Comparison of ENCODE assay signal across 18 cellular contexts in genomic region chr19:58350001-58350801, GRCh38. TPM values are rescaled to one million over a fixed set of nuclear protein-coding genes. Genes with fewer than 3 reads are reported as not detected.
DNase-seq lines count a peak whose midpoint lies in the region; ATAC-seq, FAIRE-seq and TF ChIP-seq lines count a peak whose summit lies in the region.
"Had no signal": no experiment of that assay in that cellular context is flagged by ENCODE, and none has a peak within 500 bp of the region (broad histone marks: within the 10 kb centered on the region; RNA-seq: fewer than 3 reads in every experiment).

No MANE protein-coding gene starts in this region.

- H3K9me3 Mint-ChIP-seq in CD14-positive monocyte, result peaks cover 0 to 9% (median 4%) of the 10 kb centered on the region in 7 donors
- H3K9me3 Mint-ChIP-seq: activated CD4-positive, alpha-beta memory T cell treated with anti-CD3 and anti-CD28 coated beads for 36 hours had no signal

- 95% methylated on average over 59 of the region's 83 CpGs; no CpG with 5 or more reads in 1 of the 2 experiments for WGBS in H1 (ENCODE audit: extremely low coverage in 1 of 2, insufficient coverage in 1 of 2, insufficient read length in 1 of 2, insufficient replicate concordance in 2 of 2, low coverage in 1 of 2, low lambda C conversion rate in 2 of 2, missing lambda C conversion rate in 1 of 2), 2 experiments
- WGBS in aorta, 2 donors, result 10 to 24% methylated on average over 81 to 83 of the region's 83 CpGs

- H3K9ac ChIP-seq in H1 (replicated peaks in 1 of 4; ENCODE audit: extremely low read depth in 1 of 4, low read depth in 3 of 4, low read length in 3 of 4), result no peak overlapping the region

- H3K36me3 Mint-ChIP-seq in CD14-positive monocyte, result peaks cover 13 to 18% of the 10 kb centered on the region in 2 donors

- H3K56ac ChIP-seq in H1 (replicated peaks; ENCODE audit: insufficient read length, low read depth, low read length), result no peak overlapping the region

- H3K23ac ChIP-seq in H1 (ENCODE audit: insufficient read length), result no peak overlapping the region

- ATAC-seq in Right ventricle myocardium superior (ENCODE audit: poor library complexity) (peak; percentile 20), left cardiac atrium (no peak), lower lobe of right lung (no peak), aorta (ENCODE audit: low FRiP score) (no peak)

- peak overlapping the region in 1 of 2 donors; percentile 30 for H3K4me3 Mint-ChIP-seq in CD14-positive monocyte
- H3K4me3 Mint-ChIP-seq: activated CD4-positive, alpha-beta memory T cell treated with anti-CD3 and anti-CD28 coated beads for 36 hours had no signal

- H3K36me3 ChIP-seq in H1 (ENCODE audit: control insufficient read depth in 2 of 4, insufficient read depth in 4 of 4, low read length in 3 of 4) (no peaks in the 10 kb centered on the region), lower lobe of right lung (peaks cover 5% of the 10 kb centered on the region), aorta (ENCODE audit: control insufficient read depth in 1 of 2, insufficient read depth in 2 of 2, low read length in 1 of 2) (no peaks in the 10 kb centered on the region)

- no peak overlapping the region for H4K5ac ChIP-seq in H1 (ENCODE audit: insufficient read length, low read depth, low read length)

- intact Hi-C loops in Right ventricle myocardium superior (cut with DNase I), result no loop called here
- intact Hi-C loops in left cardiac atrium (cut with DNase I), result no loop called here
- intact Hi-C loops in lower lobe of right lung (cut with DNase I), result no loop called here
- intact Hi-C loops in aorta (cut with DNase I), result no loop called here
- intact Hi-C loops in CD14-positive monocyte (cut with micrococcal nuclease), result no loop called here

- H3K79me2 ChIP-seq in H1 (ENCODE audit: control insufficient read depth in 1 of 2, insufficient read depth in 2 of 2, low read length in 2 of 2), result no peaks in the 10 kb centered on the region

- H4K91ac ChIP-seq in H1 (replicated peaks; ENCODE audit: insufficient read length, low read length), result no peak overlapping the region

- H2BK5ac ChIP-seq in H1 (ENCODE audit: low read depth, low read length), result no peak overlapping the region

- no peak for TF ChIP-seq CTCF in H1 (IDR thresholded peaks at IDR 0.05; ENCODE audit: control extremely low read depth in 1 of 3, insufficient read depth in 1 of 3, low read depth in 1 of 3, low read length in 3 of 3)
- TF ChIP-seq CTCF in lower lobe of right lung (IDR thresholded peaks at IDR 0.05), result no peak
- TF ChIP-seq CTCF in CD14-positive monocyte (IDR thresholded peaks at IDR 0.05), result no peak

- FAIRE-seq in H1 (lab: Jason Lieb, UNC), result no peak

- H2BK120ac ChIP-seq in H1 (replicated peaks; ENCODE audit: low read depth, low read length), result no peak overlapping the region

- H4K8ac ChIP-seq in H1 (ENCODE audit: extremely low read depth, insufficient read depth, low read length), result peak overlapping the region; percentile 68; the same call in 1 of the 2 replicates

- no peak for TF ChIP-seq EP300 in H1 (IDR thresholded peaks at IDR 0.05; ENCODE audit: borderline replicate concordance in 1 of 2, low read depth in 2 of 2, low read length in 2 of 2)

- POLR2A ChIA-PET in H1 (lab: Charles Lee; ENCODE audit: partially characterized antibody), result interaction anchor here (1.1 to 11.4 kb wide), 2 partner anchors 12 to 118 kb away, joined by 3 to 102 read pairs; partner anchors contain the start of gene ZNF497

- CTCF ChIA-PET in H1 (lab: Charles Lee; ENCODE audit: partially characterized antibody), result interaction anchor here (0.6 to 2.9 kb wide), 5 partner anchors 11 to 131 kb away, joined by 3 to 14 read pairs (median 3); partner anchors contain the start of gene ZNF497

- no peak overlapping the region for H3K27ac Mint-ChIP-seq in CD14-positive monocyte
- H3K27ac Mint-ChIP-seq: activated CD4-positive, alpha-beta memory T cell treated with anti-CD3 and anti-CD28 coated beads for 36 hours had no signal

- H3K9me3 ChIP-seq in H1 (ENCODE audit: insufficient read depth in 2 of 2, low read depth in 1 of 2, low read length in 1 of 2) (no peaks in the 10 kb centered on the region), lower lobe of right lung (no peaks in the 10 kb centered on the region), aorta (ENCODE audit: control insufficient read depth, low read length) (no peaks in the 10 kb centered on the region)
- H3K9me3 ChIP-seq: Caco-2, tibial nerve had no signal

- no peak overlapping the region for H2AK5ac ChIP-seq in H1 (ENCODE audit: low read depth, low read length)

- no peak overlapping the region for H2BK20ac ChIP-seq in H1 (ENCODE audit: low read length)

- H3K4me2 ChIP-seq in H1 (ENCODE audit: insufficient read depth in 1 of 2, low read depth in 2 of 2, low read length in 2 of 2), result no peak overlapping the region

- no peak overlapping the region for H3K27ac ChIP-seq in H1 (ENCODE audit: low read depth, low read length)
- no peak overlapping the region for H3K27ac ChIP-seq in lower lobe of right lung
- no peak overlapping the region for H3K27ac ChIP-seq in aorta (ENCODE audit: low read depth in 1 of 2, low read length in 2 of 2)
- H3K27ac ChIP-seq: SK-N-MC, tibial nerve had no signal

- H3K79me1 ChIP-seq in H1 (ENCODE audit: low read depth, low read length), result no peaks in the 10 kb centered on the region

- no peak overlapping the region for H2BK12ac ChIP-seq in H1 (ENCODE audit: low read depth, low read length)

- no peak overlapping the region for H2BK15ac ChIP-seq in H1 (ENCODE audit: low read length)

- H3K4ac ChIP-seq in H1 (replicated peaks; ENCODE audit: insufficient read length, low read depth, low read length), result no peak overlapping the region

- H3K27me3 ChIP-seq in H1 (replicated peaks in 1 of 4; ENCODE audit: control insufficient read depth in 3 of 4, extremely low read depth in 1 of 4, insufficient read depth in 3 of 4, low read length in 3 of 4) (0 out of 7 replicates have a peak, but pooled peaks cover 0 to 3% (median 0%) of the 10 kb centered on the region in 4 experiments), lower lobe of right lung (ENCODE audit: low read depth) (peaks cover 36% of the 10 kb centered on the region), aorta (ENCODE audit: control insufficient read depth in 1 of 2, insufficient read depth in 2 of 2, low read length in 1 of 2) (no peaks in the 10 kb centered on the region)

- H3K4me1 Mint-ChIP-seq in CD14-positive monocyte, result peaks cover 30% of the 10 kb centered on the region

- H3K27me3 Mint-ChIP-seq in CD14-positive monocyte (ENCODE audit: low read depth in 3 of 3), result peaks cover 8 to 45% (median 18%) of the 10 kb centered on the region in 3 donors

- no peak overlapping the region for H3K14ac ChIP-seq in H1 (ENCODE audit: insufficient read length)

- H3K18ac ChIP-seq in H1 (ENCODE audit: extremely low read depth, low read length), result no peak overlapping the region

- H4K20me1 ChIP-seq in H1 (replicated peaks in 1 of 2; ENCODE audit: control insufficient read depth in 1 of 2, insufficient read depth in 2 of 2, low read length in 2 of 2), result peaks cover 0 to 3% of the 10 kb centered on the region in 2 experiments

- H3K4me3 ChIP-seq in H1 (ENCODE audit: extremely low read depth in 1 of 4, insufficient read depth in 2 of 4, low read depth in 3 of 4, low read length in 4 of 4) (no peak overlapping the region), lower lobe of right lung (peak overlapping the region; percentile 23), aorta (ENCODE audit: low read length in 2 of 2) (no peak overlapping the region)
- H3K4me3 ChIP-seq: SK-N-MC, tibial nerve had no signal

- no peak for TF ChIP-seq RAD21 in H1 (IDR thresholded peaks at IDR 0.05 in 1 of 2, conservative IDR thresholded peaks at IDR 0.05 in 1 of 2; ENCODE audit: low read depth in 2 of 2, low read length in 2 of 2)

- no peak for TF ChIP-seq POLR2A in H1 (IDR thresholded peaks at IDR 0.05; ENCODE audit: control extremely low read depth in 1 of 2, low read depth in 2 of 2, low read length in 2 of 2)

- H2AFZ ChIP-seq in H1 (ENCODE audit: low read length), result no peak overlapping the region

- H3K23me2 ChIP-seq in H1 (ENCODE audit: low read depth, low read length), result peaks cover 9% of the 10 kb centered on the region

- H3K4me1 ChIP-seq in H1 (replicated peaks in 1 of 4; ENCODE audit: control insufficient read depth in 3 of 4, insufficient read depth in 4 of 4, low read length in 3 of 4), result no peaks in the 10 kb centered on the region; a peak in 1 of 7 replicates
- peaks cover 13% of the 10 kb centered on the region for H3K4me1 ChIP-seq in lower lobe of right lung
- no peaks in the 10 kb centered on the region for H3K4me1 ChIP-seq in aorta (ENCODE audit: control insufficient read depth in 1 of 2, insufficient read depth in 2 of 2, low read length in 2 of 2)
- H3K4me1 ChIP-seq: Caco-2 had no signal

- peak; percentile 35 for DNase-seq in Right ventricle myocardium superior
- DNase-seq in left cardiac atrium, result no peak
- DNase-seq in H1 (ENCODE audit: low read depth in 1 of 2, low spot score in 2 of 2), result no peak
- DNase-seq in lower lobe of right lung, result peak; percentile 42
- DNase-seq in aorta, result peak; percentile 30 to 74
- no peak for DNase-seq in activated CD4-positive, alpha-beta T cell treated with anti-CD3 and anti-CD28 coated beads for 4 hours
- DNase-seq in CD14-positive monocyte (ENCODE audit: low spot score), result no peak
- no peak for DNase-seq in HK-2 (ENCODE audit: unreplicated experiment)
- DNase-seq: activated CD4-positive, alpha-beta memory T cell treated with anti-CD3 and anti-CD28 coated beads for 36 hours; activated gamma-delta T cell treated with Interleukin-2 at 50 U/mL for 16 hours; Caco-2; head of caudate nucleus; islet precursor cell; Kasumi-1; NCI-H1694; NCI-H446 treated with DMSO at 0.1 percent for 48 hours had no signal

RNA-seq across cellular contexts. Expression of gene A1BG, which starts 3.1 kb away (rescaled TPM):
- total RNA-seq in Right ventricle myocardium superior, result 4.1 TPM
- 10 to 100 TPM; 18.3 to 18.9 TPM for total RNA-seq in left cardiac atrium
- 19.9 and 20.8 TPM in 2 replicates for total RNA-seq in H1 (2021; fragmentation: NEBNext Ultra II Directional; extraction: Animal tissue kit (Norgen Biotek cat#: 25700))
- 69.6 and 108 TPM in 2 replicates for polyA plus RNA-seq in H1 (2011; rRNA removed)
- 43.4 TPM for polyA plus RNA-seq in H1 (2011; cell fraction: cytosol; rRNA removed)
- polyA plus RNA-seq in H1 (2011; cell fraction: nucleus; rRNA removed), result 26.6 TPM
- polyA plus RNA-seq in H1 (2012, experiment 1 of 2), result 11.4 to 25.4 TPM (median 23.1 TPM) in 4 replicates
- polyA plus RNA-seq in H1 (2012, experiment 2 of 2), result 102 TPM
- 26.4 TPM for polyA plus RNA-seq in H1 (2013, experiment 1 of 2)
- polyA plus RNA-seq in H1 (2013, experiment 2 of 2), result 32.6 TPM
- 0.49 and 1.1 TPM in 2 replicates for polyA minus RNA-seq in H1 (2011; rRNA and poly(A)+ RNA removed)
- polyA minus RNA-seq in H1 (2011; cell fraction: cytosol; rRNA and poly(A)+ RNA removed), result 6.5 TPM
- polyA minus RNA-seq in H1 (2011; cell fraction: nucleus; rRNA and poly(A)+ RNA removed), result 1.7 TPM
- total RNA-seq in lower lobe of right lung, result 14.0 TPM
- total RNA-seq in aorta, result 10 to 100 TPM in 1 of 2 donors, 1 to 10 TPM in 1; 9.7 to 11.3 TPM
- polyA plus RNA-seq in aorta, result 10 to 100 TPM; 21.5 to 81.6 TPM
- polyA plus RNA-seq in CD14-positive monocyte, result 10 to 100 TPM; 30.2 to 54.5 TPM

RNA-seq across cellular contexts. Expression of gene ZNF497, which starts 12.3 kb away (rescaled TPM):
- total RNA-seq in Right ventricle myocardium superior (0.30 TPM), left cardiac atrium (under 1 TPM; 0.37 to 0.41 TPM), lower lobe of right lung (2.5 TPM), aorta (under 1 TPM; 0.32 to 0.87 TPM)
- total RNA-seq in H1 (2021; fragmentation: NEBNext Ultra II Directional; extraction: Animal tissue kit (Norgen Biotek cat#: 25700)), result 0.93 and 1.0 TPM in 2 replicates
- polyA plus RNA-seq in H1 (2011; rRNA removed) (1.4 and 2.0 TPM in 2 replicates), aorta (under 1 TPM in 1 of 2 donors, not detected in 1; 0.79 TPM), CD14-positive monocyte (under 1 TPM; 0.28 to 0.41 TPM)
- 1.4 TPM for polyA plus RNA-seq in H1 (2011; cell fraction: cytosol; rRNA removed)
- polyA plus RNA-seq in H1 (2011; cell fraction: nucleus; rRNA removed), result 6.2 TPM
- polyA plus RNA-seq in H1 (2012, experiment 1 of 2), result 1.7 to 2.7 TPM (median 2.4 TPM) in 4 replicates
- 1.5 TPM for polyA plus RNA-seq in H1 (2012, experiment 2 of 2)
- 0.45 TPM for polyA plus RNA-seq in H1 (2013, experiment 1 of 2)
- 0.31 TPM for polyA plus RNA-seq in H1 (2013, experiment 2 of 2)
- 1.0 and 1.7 TPM in 2 replicates for polyA minus RNA-seq in H1 (2011; rRNA and poly(A)+ RNA removed)
- polyA minus RNA-seq in H1 (2011; cell fraction: cytosol; rRNA and poly(A)+ RNA removed), result 2.5 TPM
- 1.7 TPM for polyA minus RNA-seq in H1 (2011; cell fraction: nucleus; rRNA and poly(A)+ RNA removed)

RNA-seq across cellular contexts. Expression of gene ZSCAN22, which starts 23.4 kb away (rescaled TPM):
- total RNA-seq in Right ventricle myocardium superior (1.7 TPM), left cardiac atrium (1 to 10 TPM; 2.0 to 2.1 TPM), lower lobe of right lung (3.6 TPM), aorta (1 to 10 TPM; 2.2 to 3.1 TPM)
- total RNA-seq in H1 (2021; fragmentation: NEBNext Ultra II Directional; extraction: Animal tissue kit (Norgen Biotek cat#: 25700)), result 3.1 and 3.2 TPM in 2 replicates
- polyA plus RNA-seq in H1 (2011; rRNA removed) (2.6 and 3.3 TPM in 2 replicates), aorta (under 1 TPM; 0.25 to 0.43 TPM), CD14-positive monocyte (under 1 TPM; 0.58 to 0.99 TPM)
- 1.9 TPM for polyA plus RNA-seq in H1 (2011; cell fraction: cytosol; rRNA removed)
- polyA plus RNA-seq in H1 (2011; cell fraction: nucleus; rRNA removed), result 1.9 TPM
- 1.4 to 2.1 TPM (median 1.9 TPM) in 4 replicates for polyA plus RNA-seq in H1 (2012, experiment 1 of 2)
- 1.0 TPM for polyA plus RNA-seq in H1 (2012, experiment 2 of 2)
- polyA plus RNA-seq in H1 (2013, experiment 1 of 2), result 1.4 TPM
- 1.5 TPM for polyA plus RNA-seq in H1 (2013, experiment 2 of 2)
- 6.3 and 8.1 TPM in 2 replicates for polyA minus RNA-seq in H1 (2011; rRNA and poly(A)+ RNA removed)
- polyA minus RNA-seq in H1 (2011; cell fraction: cytosol; rRNA and poly(A)+ RNA removed), result 2.1 TPM
- polyA minus RNA-seq in H1 (2011; cell fraction: nucleus; rRNA and poly(A)+ RNA removed), result 3.5 TPM

RNA-seq across cellular contexts. Expression of gene ZNF837, which starts 30.6 kb away (rescaled TPM):
- total RNA-seq in Right ventricle myocardium superior (0.13 TPM), left cardiac atrium (under 1 TPM; 0.44 to 0.53 TPM), lower lobe of right lung (1.2 TPM), aorta (1 to 10 TPM in 1 of 2 donors, under 1 TPM in 1; 0.65 to 1.8 TPM)
- total RNA-seq in H1 (2021; fragmentation: NEBNext Ultra II Directional; extraction: Animal tissue kit (Norgen Biotek cat#: 25700)), result 1.9 and 2.7 TPM in 2 replicates
- polyA plus RNA-seq in H1 (2011; rRNA removed) (3.3 and 6.6 TPM in 2 replicates), aorta (1 to 10 TPM in 1 of 2 donors, under 1 TPM in 1; 0.75 to 1.2 TPM), CD14-positive monocyte (under 1 TPM; 0.13 to 0.72 TPM)
- 4.1 TPM for polyA plus RNA-seq in H1 (2011; cell fraction: cytosol; rRNA removed)
- polyA plus RNA-seq in H1 (2011; cell fraction: nucleus; rRNA removed), result 4.7 TPM
- 2.4 to 3.5 TPM (median 2.8 TPM) in 4 replicates for polyA plus RNA-seq in H1 (2012, experiment 1 of 2)
- polyA plus RNA-seq in H1 (2012, experiment 2 of 2), result 3.7 TPM
- polyA plus RNA-seq in H1 (2013, experiment 1 of 2), result 1.5 TPM
- 1.5 TPM for polyA plus RNA-seq in H1 (2013, experiment 2 of 2)
- 0.27 and 0.54 TPM in 2 replicates for polyA minus RNA-seq in H1 (2011; rRNA and poly(A)+ RNA removed)
- polyA minus RNA-seq in H1 (2011; cell fraction: cytosol; rRNA and poly(A)+ RNA removed), result 2.3 TPM
- 1.8 TPM for polyA minus RNA-seq in H1 (2011; cell fraction: nucleus; rRNA and poly(A)+ RNA removed)

RNA-seq across cellular contexts. Expression of gene RPS5, which starts 36.9 kb away (rescaled TPM):
- 481 TPM for total RNA-seq in Right ventricle myocardium superior
- total RNA-seq in left cardiac atrium, result 100 to 1,000 TPM; 572 to 598 TPM
- 1,554 and 1,557 TPM in 2 replicates for total RNA-seq in H1 (2021; fragmentation: NEBNext Ultra II Directional; extraction: Animal tissue kit (Norgen Biotek cat#: 25700))
- polyA plus RNA-seq in H1 (2011; rRNA removed), result 5,731 and 5,910 TPM in 2 replicates
- 4,964 TPM for polyA plus RNA-seq in H1 (2011; cell fraction: cytosol; rRNA removed)
- 4,758 TPM for polyA plus RNA-seq in H1 (2011; cell fraction: nucleus; rRNA removed)
- 1,384 to 2,769 TPM (median 2,624 TPM) in 4 replicates for polyA plus RNA-seq in H1 (2012, experiment 1 of 2)
- polyA plus RNA-seq in H1 (2012, experiment 2 of 2), result 4,606 TPM
- 1,774 TPM for polyA plus RNA-seq in H1 (2013, experiment 1 of 2)
- 1,569 TPM for polyA plus RNA-seq in H1 (2013, experiment 2 of 2)
- 2,194 and 2,867 TPM in 2 replicates for polyA minus RNA-seq in H1 (2011; rRNA and poly(A)+ RNA removed)
- 1,050 TPM for polyA minus RNA-seq in H1 (2011; cell fraction: cytosol; rRNA and poly(A)+ RNA removed)
- polyA minus RNA-seq in H1 (2011; cell fraction: nucleus; rRNA and poly(A)+ RNA removed), result 966 TPM
- 770 TPM for total RNA-seq in lower lobe of right lung
- total RNA-seq in aorta, result 100 to 1,000 TPM; 609 to 674 TPM
- 1,000 to 10,000 TPM; 1,453 to 1,636 TPM for polyA plus RNA-seq in aorta
- polyA plus RNA-seq in CD14-positive monocyte, result 100 to 1,000 TPM; 485 to 580 TPM

Comparison
In these comparisons a context has a peak if more than half of its experiments do, and no peak if none do; other contexts are left out.
1. DNase-seq: peak in Right ventricle myocardium superior (single experiment), lower lobe of right lung (single experiment) and aorta (2 of 2); none in left cardiac atrium (single experiment), H1 (0 of 2), activated CD4-positive, alpha-beta T cell treated with anti-CD3 and anti-CD28 coated beads for 4 hours (0 of 2), CD14-positive monocyte (single experiment) and HK-2 (single experiment).